In the genomic region with DNA sequence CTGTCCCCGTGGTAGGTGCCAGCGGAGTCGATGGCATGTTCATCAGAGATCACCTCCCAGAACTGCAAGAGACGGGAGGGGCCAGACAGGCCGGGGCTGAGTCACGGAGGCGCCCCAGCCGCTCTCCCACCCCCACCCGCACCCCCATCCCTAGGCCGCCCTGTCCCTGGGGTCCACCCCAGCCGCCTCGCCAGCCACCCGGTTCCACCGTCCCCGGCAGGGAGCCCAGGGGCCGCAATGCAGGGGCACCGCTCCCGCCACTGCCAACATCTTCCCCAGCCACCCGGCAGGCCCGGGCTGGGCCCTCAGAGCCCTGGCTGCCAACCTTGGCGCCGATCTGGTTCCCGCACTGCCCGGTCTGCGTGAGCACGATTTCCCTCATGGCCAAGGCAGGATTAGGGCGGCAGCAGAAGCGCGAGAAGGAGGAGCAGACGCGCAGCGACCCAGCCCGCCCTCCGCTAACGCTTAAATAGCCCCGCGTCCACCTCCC, we compare ENCODE assay signal across 12 cellular contexts. TPM values are rescaled to one million over a fixed set of nuclear protein-coding genes. Genes with fewer than 3 reads are reported as not detected.
A peak's percentile ranks its signal among the peaks of the same experiment; 100 is the strongest.
DNase-seq lines count a peak whose midpoint lies in the region; ATAC-seq and TF ChIP-seq lines count a peak whose summit lies in the region.
"Not testable (repeated sequence)": the region's sequence is repeated elsewhere in the genome, so short reads cannot be mapped to it uniquely, and the experiment has no call there.
"Had no signal": no experiment of that assay in that cellular context is flagged by ENCODE, and none has a peak within 500 bp of the region (broad histone marks: within the 10 kb centered on the region; RNA-seq: fewer than 3 reads in every experiment).

A gene (minus strand): TSS at position 440 of the 490 bp plus-strand sequence. CDS start 58 bp downstream, at position 382.

- not testable (repeated sequence) for H3K36me3 ChIP-seq in parathyroid adenoma (ENCODE audit: control insufficient read depth, insufficient read depth, low read length)

- not testable (repeated sequence) for H3K27me3 Mint-ChIP-seq in activated CD4-positive, alpha-beta T cell treated with anti-CD3 and anti-CD28 coated beads, Interleukin-2, amount 10 ng/mL, durations not matched to agents 24 days and 14 days; nephron (ENCODE audit: low read depth)

- H3K27ac Mint-ChIP-seq in activated CD4-positive, alpha-beta T cell treated with anti-CD3 and anti-CD28 coated beads, Interleukin-2, amount 10 ng/mL, durations not matched to agents 24 days and 14 days, result not testable (repeated sequence)
- peak within 1 kb of the TSS in 2 of 3 experiments; percentile 25 to 33 for H3K27ac Mint-ChIP-seq in nephron

- H3K4me2 ChIP-seq in parathyroid adenoma (ENCODE audit: low read length), result not testable (repeated sequence)

- H3K4me3 Mint-ChIP-seq in activated CD4-positive, alpha-beta T cell treated with anti-CD3 and anti-CD28 coated beads, Interleukin-2, amount 10 ng/mL, durations not matched to agents 24 days and 14 days; nephron: not testable (repeated sequence)

- peak within 1 kb of the TSS; percentile 61 for H3K27ac ChIP-seq in parathyroid adenoma

- not testable (repeated sequence) for H3K9me3 ChIP-seq in parathyroid adenoma (ENCODE audit: control insufficient read depth, low read length)

- H3K27me3 ChIP-seq in parathyroid adenoma (ENCODE audit: control insufficient read depth, insufficient read depth, low read length), result not testable (repeated sequence)

- not testable (repeated sequence) for H3K4me1 Mint-ChIP-seq in activated CD4-positive, alpha-beta T cell treated with anti-CD3 and anti-CD28 coated beads, Interleukin-2, amount 10 ng/mL, durations not matched to agents 24 days and 14 days; nephron

- H3K79me2 ChIP-seq in parathyroid adenoma, result not testable (repeated sequence)

- not testable (repeated sequence) for H3K4me1 ChIP-seq in parathyroid adenoma

- not testable (repeated sequence) for TF ChIP-seq CTCF in nephron (IDR thresholded peaks at IDR 0.05; ENCODE audit: unreplicated experiment in 3 of 3); parathyroid adenoma (IDR thresholded peaks at IDR 0.05)

- H3K36me3 Mint-ChIP-seq in activated CD4-positive, alpha-beta T cell treated with anti-CD3 and anti-CD28 coated beads, Interleukin-2, amount 10 ng/mL, durations not matched to agents 24 days and 14 days (ENCODE audit: low read depth); nephron (ENCODE audit: low read depth): not testable (repeated sequence)

- H3K9me3 Mint-ChIP-seq in activated CD4-positive, alpha-beta T cell treated with anti-CD3 and anti-CD28 coated beads, Interleukin-2, amount 10 ng/mL, durations not matched to agents 24 days and 14 days; nephron: not testable (repeated sequence)

- DNase-seq in activated CD4-positive, alpha-beta T cell treated with anti-CD3 and anti-CD28 coated beads, Interleukin-2, amount 10 ng/mL, durations not matched to agents 24 days and 14 days, result peak; percentile 21
- peak; percentile 32 for DNase-seq in Right ventricle myocardium inferior (ENCODE audit: missing footprints)
- peak; percentile 35 for DNase-seq in posterior vena cava (ENCODE audit: low spot score)

- not testable (repeated sequence) for H3K9ac ChIP-seq in parathyroid adenoma

- ATAC-seq in Right ventricle myocardium inferior, result not testable (repeated sequence)

- not testable (repeated sequence) for H2AFZ ChIP-seq in parathyroid adenoma

- not testable (repeated sequence) for H3K4me3 ChIP-seq in parathyroid adenoma (ENCODE audit: low read depth, low read length)

- intact Hi-C loops in activated CD4-positive, alpha-beta T cell treated with anti-CD3 and anti-CD28 coated beads, Interleukin-2, amount 10 ng/mL, durations not matched to agents 24 days and 14 days (cut with micrococcal nuclease); Right ventricle myocardium inferior (cut with DNase I); posterior vena cava (cut with DNase I): not testable (repeated sequence)

RNA-seq across cellular contexts. Expression of the gene that starts here (rescaled TPM):
- total RNA-seq in activated CD4-positive, alpha-beta T cell treated with anti-CD3 and anti-CD28 coated beads, Interleukin-2, amount 10 ng/mL, durations not matched to agents 24 days and 14 days, result not detected in 2 replicates
- total RNA-seq in Right ventricle myocardium inferior (not detected), posterior vena cava (not detected)
- total RNA-seq: A172; CD4-positive, alpha-beta memory T cell; CD4-positive, alpha-beta T cell; CD4-positive, CD25-positive, alpha-beta regulatory T cell; CD8-positive, alpha-beta memory T cell; CD8-positive, alpha-beta T cell; Daoy had no signal

Comparison
In these comparisons a context has a peak if more than half of its experiments do, and no peak if none do; other contexts are left out.
1. Peak in DNase-seq in activated CD4-positive, alpha-beta T cell treated with anti-CD3 and anti-CD28 coated beads, Interleukin-2, amount 10 ng/mL, durations not matched to agents 24 days and 14 days; RNA of the gene not detected or under 1 TPM.
2. Peak in DNase-seq in Right ventricle myocardium inferior; RNA of the gene not detected or under 1 TPM.
3. Peak in DNase-seq in posterior vena cava; RNA of the gene not detected or under 1 TPM.